ENCODE assay signal across 8 cellular contexts in genomic region chr9:79573697-79573976, GRCh38. TPM values are rescaled to one million over a fixed set of nuclear protein-coding genes. Genes with fewer than 3 reads are reported as not detected.
A peak's percentile ranks its signal among the peaks of the same experiment; 100 is the strongest.
DNase-seq lines count a peak whose midpoint lies in the region; ATAC-seq, FAIRE-seq and TF ChIP-seq lines count a peak whose summit lies in the region.

No MANE protein-coding gene starts in this region.

- H3K36me3 ChIP-seq in heart right ventricle (peaks cover 0 to 8% (median 0%) of the 10 kb centered on the region in 9 donors), aorta (ENCODE audit: control insufficient read depth in 1 of 2, insufficient read depth in 2 of 2, low read length in 1 of 2) (no peaks in the 10 kb centered on the region)

- ATAC-seq in heart right ventricle (no peak), left cardiac atrium (no peak), aorta (ENCODE audit: low FRiP score) (no peak)

- in situ Hi-C loops in astrocyte of the cerebellum (cut with HindIII; ENCODE audit: low sequenced_read_pairs) = no loop called here

- peaks cover 0 to 10% (median 0%) of the 10 kb centered on the region in 7 donors for H3K27me3 ChIP-seq in heart right ventricle
- H3K27me3 ChIP-seq in aorta (ENCODE audit: control insufficient read depth in 1 of 2, insufficient read depth in 2 of 2, low read length in 1 of 2) = no peaks in the 10 kb centered on the region

- peak overlapping the region in 9 of 10 donors; percentile 88 to 96 (median 94) for H3K27ac ChIP-seq in heart right ventricle
- H3K27ac ChIP-seq in aorta (ENCODE audit: low read depth in 1 of 2, low read length in 2 of 2) = no peak overlapping the region

- H3K9me3 ChIP-seq in heart right ventricle = no peaks in the 10 kb centered on the region
- no peaks in the 10 kb centered on the region for H3K9me3 ChIP-seq in aorta (ENCODE audit: control insufficient read depth, low read length)

- TF ChIP-seq CTCF in heart right ventricle (IDR thresholded peaks at IDR 0.05) = no peak
- TF ChIP-seq CTCF in astrocyte of the cerebellum (IDR thresholded peaks at IDR 0.05; ENCODE audit: low read depth, low read length, missing control alignments) = no peak

- no peak for FAIRE-seq in frontal cortex (lab: Jason Lieb, UNC)

- peak overlapping the region; percentile 74 to 98 (median 95) for H3K4me3 ChIP-seq in heart right ventricle
- H3K4me3 ChIP-seq in astrocyte of the cerebellum (ENCODE audit: low read depth, low read length) = peak overlapping the region; percentile 77
- peak overlapping the region; percentile 87 to 95 for H3K4me3 ChIP-seq in aorta (ENCODE audit: low read length in 2 of 2)

- intact Hi-C loops in heart right ventricle (cut with DNase I) = loop anchor here in 7 of 10 donors (5.0 to 10.0 kb wide), 7 partner anchors 81 to 229 kb away; no protein-coding TSS in a partner anchor
- intact Hi-C loops in left cardiac atrium (cut with DNase I) = loop anchor here in 1 of 2 donors (10.0 kb wide), 1 partner anchor 91 kb away; no protein-coding TSS in a partner anchor
- intact Hi-C loops in aorta (cut with DNase I) = loop anchor here (5.0 to 10.0 kb wide), 3 partner anchors 109 to 489 kb away; no protein-coding TSS in a partner anchor

- peaks cover 0 to 63% (median 38%) of the 10 kb centered on the region in 9 donors for H3K4me1 ChIP-seq in heart right ventricle
- peaks cover 0 to 3% of the 10 kb centered on the region in 2 donors for H3K4me1 ChIP-seq in aorta (ENCODE audit: control insufficient read depth in 1 of 2, insufficient read depth in 2 of 2, low read length in 2 of 2)

- WGBS in heart right ventricle, 2 donors = 30 to 44% methylated on average over 6 of the region's 6 CpGs
- WGBS in aorta, 2 donors = 76 to 82% methylated on average over 6 of the region's 6 CpGs

- DNase-seq in heart right ventricle = no peak
- no peak for DNase-seq in left cardiac atrium
- no peak for DNase-seq in astrocyte of the cerebellum (ENCODE audit: low read depth)
- peak; percentile 15 for DNase-seq in medulla oblongata (ENCODE audit: extremely low spot score)
- no peak for DNase-seq in aorta
- no peak for DNase-seq in frontal cortex (ENCODE audit: low spot score in 2 of 2)
- DNase-seq in retina = no peak
- no peak for DNase-seq in GM19238 (ENCODE audit: insufficient read length, low spot score)

RNA-seq across cellular contexts. Expression of gene TLE4, which starts 1.9 kb away (rescaled TPM):
- total RNA-seq in heart right ventricle (10 to 100 TPM in 8 of 10 donors, 1 to 10 TPM in 2; 9.5 to 17.3 (median 13.1) TPM), left cardiac atrium (10 to 100 TPM; 16.2 to 16.3 TPM), aorta (10 to 100 TPM; 36.7 to 38.3 TPM), frontal cortex (65.2 TPM)
- polyA plus RNA-seq in heart right ventricle (1 to 10 TPM; 4.2 to 5.9 TPM), aorta (1 to 10 TPM; 6.0 to 7.9 TPM)

Comparison
In these comparisons a context has a peak if more than half of its experiments do, and no peak if none do; other contexts are left out.
1. H3K27ac ChIP-seq: peak in heart right ventricle (9 of 10); none in aorta (0 of 2).
2. Peak in every context shown above with its lines, with median percentiles within 50 percentile points of each other: H3K4me3 ChIP-seq.